11 cellular contexts compared by ENCODE assay signal in genomic region chr5:40615586-40616193, GRCh38.
A peak's percentile ranks its signal among the peaks of the same experiment; 100 is the strongest.
DNase-seq lines count a peak whose midpoint lies in the region; ATAC-seq, FAIRE-seq and TF ChIP-seq lines count a peak whose summit lies in the region.
"Had no signal": no experiment of that assay in that cellular context is flagged by ENCODE, and none has a peak within 500 bp of the region (broad histone marks: within the 10 kb centered on the region; RNA-seq: fewer than 3 reads in every experiment).

No MANE protein-coding gene starts in this region.

- H3K27me3 Mint-ChIP-seq in activated B cell treated with CpG ODN at 0.5 μM for 24 hours (no peaks in the 10 kb centered on the region), mesothelial cell of epicardium (ENCODE audit: low read depth) (no peaks in the 10 kb centered on the region)

- H3K4me3 ChIP-seq in AG04449 (ENCODE audit: low read depth, low read length) = no peak overlapping the region
- peak overlapping the region in 1 of 3 experiments; percentile 13 for H3K4me3 ChIP-seq in keratinocyte (ENCODE audit: control insufficient read depth in 2 of 3, extremely low read depth in 1 of 3, insufficient read depth in 2 of 3, low read depth in 1 of 3, low read length in 3 of 3)
- H3K4me3 ChIP-seq: K562 had no signal

- no peaks in the 10 kb centered on the region for H3K36me3 ChIP-seq in keratinocyte (ENCODE audit: control insufficient read depth in 2 of 2, extremely low read depth in 1 of 2, insufficient read depth in 2 of 2, low read length in 2 of 2)

- H3K9me3 Mint-ChIP-seq in activated B cell treated with CpG ODN at 0.5 μM for 24 hours (no peaks in the 10 kb centered on the region), mesothelial cell of epicardium (no peaks in the 10 kb centered on the region)

- H3K4me1 Mint-ChIP-seq in activated B cell treated with CpG ODN at 0.5 μM for 24 hours (peaks cover 19% of the 10 kb centered on the region), mesothelial cell of epicardium (peaks cover 13% of the 10 kb centered on the region)

- no peaks in the 10 kb centered on the region for H3K9me1 ChIP-seq in keratinocyte (ENCODE audit: control insufficient read depth, extremely low read depth, insufficient read depth, low read length)

- no peaks in the 10 kb centered on the region for H3K27me3 ChIP-seq in keratinocyte (ENCODE audit: control insufficient read depth, extremely low read depth, insufficient read depth, low read length)

- TF ChIP-seq CTCF in AG04449 (IDR thresholded peaks at IDR 0.05; ENCODE audit: insufficient read depth, low read length, missing control alignments) (no peak), activated B cell treated with CpG ODN at 0.5 μM for 24 hours (IDR thresholded peaks at IDR 0.05) (no peak), keratinocyte (optimal IDR thresholded peaks at IDR 0.05 in 1 of 3, IDR thresholded peaks at IDR 0.05 in 1 of 3, conservative IDR thresholded peaks at IDR 0.05 in 1 of 3; ENCODE audit: extremely low read depth in 1 of 3, insufficient read depth in 2 of 3, low read length in 3 of 3) (no peak), mesothelial cell of epicardium (IDR thresholded peaks at IDR 0.05; ENCODE audit: unreplicated experiment) (no peak)

- peak; percentile 5 for DNase-seq in AG04449 (ENCODE audit: low read depth, low spot score)
- no peak for DNase-seq in activated B cell treated with CpG ODN at 0.5 μM for 24 hours
- DNase-seq in keratinocyte (ENCODE audit: low read depth, low spot score) = no peak
- DNase-seq in cerebellum (ENCODE audit: low spot score) = no peak
- DNase-seq in mesothelial cell of epicardium (ENCODE audit: low spot score in 2 of 2, unreplicated experiment in 2 of 2) = no peak
- DNase-seq: DMS 273 treated with DMSO at 0.1 percent for 48 hours, NCI-H524 had no signal

- peaks cover 20% of the 10 kb centered on the region for H3K4me1 ChIP-seq in keratinocyte (ENCODE audit: control insufficient read depth, extremely low read depth, insufficient read depth, low read length)

- H3K27ac ChIP-seq in keratinocyte (ENCODE audit: control insufficient read depth, insufficient read depth, low read length) = peak overlapping the region; percentile 29

- no peak overlapping the region for H3K4me3 Mint-ChIP-seq in activated B cell treated with CpG ODN at 0.5 μM for 24 hours
- H3K4me3 Mint-ChIP-seq in mesothelial cell of epicardium = no peak overlapping the region

- no peaks in the 10 kb centered on the region for H3K79me2 ChIP-seq in keratinocyte (ENCODE audit: control insufficient read depth, insufficient read depth, low read length)

- H3K4me2 ChIP-seq in keratinocyte (ENCODE audit: control insufficient read depth, extremely low read depth, insufficient read depth, low read depth, low read length) = peak overlapping the region; percentile 66

- H3K36me3 Mint-ChIP-seq in activated B cell treated with CpG ODN at 0.5 μM for 24 hours (ENCODE audit: low read depth) (no peaks in the 10 kb centered on the region), mesothelial cell of epicardium (no peaks in the 10 kb centered on the region)

- POLR2A ChIA-PET in AG04449 (lab: Yijun Ruan, JAX) = no interaction called here
- POLR2A ChIA-PET in activated B cell treated with CpG ODN at 0.5 μM for 24 hours (lab: Charles Lee) = interaction anchor here (1.5 kb wide), 1 partner anchor 129 kb away, joined by 3 read pairs; no protein-coding TSS in a partner anchor

- no peaks in the 10 kb centered on the region for H4K20me1 ChIP-seq in keratinocyte (ENCODE audit: control insufficient read depth, extremely low read depth, insufficient read depth, low read length)

- H3K27ac Mint-ChIP-seq in activated B cell treated with CpG ODN at 0.5 μM for 24 hours (peak overlapping the region; percentile 54), mesothelial cell of epicardium (no peak overlapping the region)

- no peaks in the 10 kb centered on the region for H3K9me3 ChIP-seq in keratinocyte (ENCODE audit: control insufficient read depth, low read depth, low read length)

- CTCF ChIA-PET in AG04449 (lab: Yijun Ruan, JAX) = no interaction called here
- CTCF ChIA-PET in activated B cell treated with CpG ODN at 0.5 μM for 24 hours (lab: Charles Lee) = no interaction called here

- ATAC-seq in HG02885 (IDR thresholded peaks at IDR 0.05; ENCODE audit: poor library complexity, unreplicated experiment) = peak; percentile 52
- ATAC-seq in activated B cell treated with CpG ODN at 0.5 μM for 24 hours (ENCODE audit: low read depth) = peak; percentile 52
- no peak for ATAC-seq in HG03139 (IDR thresholded peaks at IDR 0.05; ENCODE audit: unreplicated experiment)
- no peak for ATAC-seq in HG03095 (IDR thresholded peaks at IDR 0.05; ENCODE audit: unreplicated experiment)
- ATAC-seq: K562 had no signal

- peak overlapping the region; percentile 31 for H2AFZ ChIP-seq in keratinocyte (ENCODE audit: control insufficient read depth, low read length)

- intact Hi-C loops in activated B cell treated with CpG ODN at 0.5 μM for 24 hours (cut with micrococcal nuclease) = loop anchor here (2.0 kb wide), 1 partner anchor 63 kb away; the partner anchor contains the start of gene PTGER4

- H3K9ac ChIP-seq in keratinocyte (ENCODE audit: control insufficient read depth, extremely low read depth, insufficient read depth, low read length) = no peak overlapping the region

- FAIRE-seq in keratinocyte (lab: Jason Lieb, UNC) = peak; percentile 84
- FAIRE-seq: K562 had no signal

- dilution Hi-C loops in keratinocyte (cut with MboI; ENCODE audit: extremely low pct_ligation_motif_present, low sequenced_read_pairs) = no loop called here

Comparison
In these comparisons a context has a peak if more than half of its experiments do, and no peak if none do; other contexts are left out.
1. ATAC-seq: peak in HG02885 (single experiment) and activated B cell treated with CpG ODN at 0.5 μM for 24 hours (single experiment); none in HG03139 (single experiment) and HG03095 (single experiment).